ENCODE assay signal across 14 cellular contexts in the genomic region with DNA sequence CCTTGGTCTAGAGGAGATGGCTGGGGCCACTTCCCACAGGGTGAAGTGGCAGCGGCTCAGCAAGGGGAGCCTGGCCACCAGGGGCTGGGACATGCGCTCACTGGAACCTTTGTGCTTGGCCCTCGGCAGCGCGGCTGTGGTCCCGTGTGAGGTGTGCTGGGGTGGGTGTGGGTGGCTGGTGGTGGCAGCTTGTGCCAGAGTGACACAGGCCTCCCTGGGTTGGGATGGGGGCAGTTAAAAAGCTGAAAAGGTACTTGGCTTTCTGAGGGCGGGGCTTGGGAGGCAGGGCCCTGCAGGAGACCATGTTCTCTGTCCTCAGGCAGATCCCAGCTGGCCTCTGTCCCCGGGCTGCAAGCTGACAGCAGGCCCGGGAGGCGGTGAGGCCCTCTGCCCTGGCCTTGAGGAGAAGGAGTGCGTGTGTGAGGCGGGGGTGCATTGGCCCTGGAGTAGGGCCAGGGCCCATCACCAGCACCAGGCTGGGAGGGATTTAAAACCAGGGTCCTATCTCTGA. TPM values are rescaled to one million over a fixed set of nuclear protein-coding genes. Genes with fewer than 3 reads are reported as not detected.
DNase-seq lines count a peak whose midpoint lies in the region; ATAC-seq, FAIRE-seq and TF ChIP-seq lines count a peak whose summit lies in the region.
"Had no signal": no experiment of that assay in that cellular context is flagged by ENCODE, and none has a peak within 500 bp of the region (broad histone marks: within the 10 kb centered on the region; RNA-seq: fewer than 3 reads in every experiment).

No MANE protein-coding gene starts in this region.

- no peak for FAIRE-seq in kidney (lab: Jason Lieb, UNC)
- FAIRE-seq: H54 had no signal

- H3K4me3 ChIP-seq in kidney (ENCODE audit: low read length in 2 of 2): no peak overlapping the region
- H3K4me3 ChIP-seq: dorsolateral prefrontal cortex, gastrocnemius medialis, upper lobe of left lung had no signal

- H3K9me3 ChIP-seq in kidney (ENCODE audit: control insufficient read depth in 1 of 2, low read length in 2 of 2): no peaks in the 10 kb centered on the region
- H3K9me3 ChIP-seq: gastrocnemius medialis, upper lobe of left lung had no signal

- CTCF ChIA-PET in activated CD8-positive, alpha-beta T cell treated with anti-CD3 and anti-CD28 coated beads for 36 hours (lab: Charles Lee): interaction anchor here (3.8 to 4.6 kb wide), 2 partner anchors 8 to 17 kb away, joined by 10 to 23 read pairs; a partner anchor contains a TSS

- H3K9ac ChIP-seq in kidney (ENCODE audit: low read length in 2 of 2): no peak overlapping the region

- TF ChIP-seq CTCF in activated CD8-positive, alpha-beta T cell treated with anti-CD3 and anti-CD28 coated beads for 36 hours (IDR thresholded peaks at IDR 0.05): no peak
- no peak for TF ChIP-seq CTCF in kidney (IDR thresholded peaks at IDR 0.05; ENCODE audit: borderline replicate concordance, extremely low read depth, insufficient read depth)

- no peak overlapping the region for H3K27ac ChIP-seq in kidney (ENCODE audit: low read depth in 2 of 2, low read length in 2 of 2)
- H3K27ac ChIP-seq: gastrocnemius medialis had no signal

- no peak overlapping the region for H3K4me3 Mint-ChIP-seq in activated T-cell treated with anti-CD3 and anti-CD28 coated beads, Interleukin-2, amount 50 U/mL, for 24 hours
- H3K4me3 Mint-ChIP-seq in activated CD8-positive, alpha-beta T cell treated with anti-CD3 and anti-CD28 coated beads for 36 hours: no peak overlapping the region
- peak overlapping the region in 1 of 2 donors; percentile 22 for H3K4me3 Mint-ChIP-seq in stimulated activated naive B cell treated with anti-CD40 and anti-IgM and Interleukin-4, amounts not matched to agents 10 μg/mL and 1 μg/mL and 100 μg/mL, for 72 hours

- POLR2A ChIA-PET in activated CD8-positive, alpha-beta T cell treated with anti-CD3 and anti-CD28 coated beads for 36 hours (lab: Charles Lee): interaction anchor here (1.4 kb wide), 1 partner anchor 9 kb away, joined by 4 read pairs; no protein-coding TSS in a partner anchor

- H3K9me3 Mint-ChIP-seq in activated T-cell treated with anti-CD3 and anti-CD28 coated beads, Interleukin-2, amount 50 U/mL, for 24 hours: no peaks in the 10 kb centered on the region
- no peaks in the 10 kb centered on the region for H3K9me3 Mint-ChIP-seq in activated CD8-positive, alpha-beta T cell treated with anti-CD3 and anti-CD28 coated beads for 36 hours
- no peaks in the 10 kb centered on the region for H3K9me3 Mint-ChIP-seq in stimulated activated naive B cell treated with anti-CD40 and anti-IgM and Interleukin-4, amounts not matched to agents 10 μg/mL and 1 μg/mL and 100 μg/mL, for 72 hours

- no peak for ATAC-seq in activated CD8-positive, alpha-beta T cell treated with anti-CD3 and anti-CD28 coated beads for 36 hours
- ATAC-seq in stimulated activated naive B cell treated with anti-CD40 and anti-IgM and Interleukin-4, amounts not matched to agents 10 μg/mL and 1 μg/mL and 100 μg/mL, for 72 hours (replicated peaks): no peak
- ATAC-seq: gastrocnemius medialis, Right ventricle myocardium inferior had no signal

- H3K36me3 Mint-ChIP-seq in activated T-cell treated with anti-CD3 and anti-CD28 coated beads, Interleukin-2, amount 50 U/mL, for 24 hours (ENCODE audit: low read depth): peaks cover 70% of the 10 kb centered on the region
- H3K36me3 Mint-ChIP-seq in activated CD8-positive, alpha-beta T cell treated with anti-CD3 and anti-CD28 coated beads for 36 hours (ENCODE audit: low read depth): peaks cover 4% of the 10 kb centered on the region
- peaks cover 23 to 53% of the 10 kb centered on the region in 2 donors for H3K36me3 Mint-ChIP-seq in stimulated activated naive B cell treated with anti-CD40 and anti-IgM and Interleukin-4, amounts not matched to agents 10 μg/mL and 1 μg/mL and 100 μg/mL, for 72 hours

- H3K36me3 ChIP-seq in kidney (ENCODE audit: control insufficient read depth in 1 of 2, insufficient read depth in 2 of 2, low read length in 2 of 2): peaks cover 9 to 27% of the 10 kb centered on the region in 2 donors

- DNase-seq in activated T-cell treated with anti-CD3 and anti-CD28 coated beads, Interleukin-2, amount 50 U/mL, for 24 hours: no peak
- no peak for DNase-seq in activated T-cell treated with anti-CD3 and anti-CD28 coated beads, Interleukin-2, amount 50 U/mL, for 1 hour
- DNase-seq in activated CD8-positive, alpha-beta T cell treated with anti-CD3 and anti-CD28 coated beads for 36 hours: no peak
- peak; percentile 88 for DNase-seq in kidney
- DNase-seq in stimulated activated naive B cell treated with anti-CD40 and anti-IgM and Interleukin-4, amounts not matched to agents 10 μg/mL and 1 μg/mL and 100 μg/mL, for 72 hours: no peak
- DNase-seq in globus pallidus (ENCODE audit: low spot score): no peak
- DNase-seq in NCI-H1436 (lab: John Stamatoyannopoulos, UW): no peak
- no peak for DNase-seq in NCI-H748 treated with DMSO at 0.1 percent for 48 hours (lab: John Stamatoyannopoulos, UW)
- DNase-seq: gastrocnemius medialis, NCI-H446 treated with DMSO at 0.1 percent for 48 hours had no signal

- intact Hi-C loops in activated CD8-positive, alpha-beta T cell treated with anti-CD3 and anti-CD28 coated beads for 36 hours (cut with micrococcal nuclease): loop anchor here (5.0 kb wide), 1 partner anchor 37 kb away; no protein-coding TSS in a partner anchor
- intact Hi-C loops in kidney (cut with DNase I): no loop called here

- H3K4me1 Mint-ChIP-seq in activated T-cell treated with anti-CD3 and anti-CD28 coated beads, Interleukin-2, amount 50 U/mL, for 24 hours (ENCODE audit: low read depth): no peaks in the 10 kb centered on the region
- H3K4me1 Mint-ChIP-seq in activated CD8-positive, alpha-beta T cell treated with anti-CD3 and anti-CD28 coated beads for 36 hours (ENCODE audit: low read depth): no peaks in the 10 kb centered on the region
- peaks cover 6 to 16% of the 10 kb centered on the region in 2 donors for H3K4me1 Mint-ChIP-seq in stimulated activated naive B cell treated with anti-CD40 and anti-IgM and Interleukin-4, amounts not matched to agents 10 μg/mL and 1 μg/mL and 100 μg/mL, for 72 hours

- H3K27ac Mint-ChIP-seq in activated T-cell treated with anti-CD3 and anti-CD28 coated beads, Interleukin-2, amount 50 U/mL, for 24 hours: peak overlapping the region; percentile 57
- peak overlapping the region; percentile 36 for H3K27ac Mint-ChIP-seq in activated CD8-positive, alpha-beta T cell treated with anti-CD3 and anti-CD28 coated beads for 36 hours
- H3K27ac Mint-ChIP-seq in stimulated activated naive B cell treated with anti-CD40 and anti-IgM and Interleukin-4, amounts not matched to agents 10 μg/mL and 1 μg/mL and 100 μg/mL, for 72 hours: peak overlapping the region; percentile 92

- no peaks in the 10 kb centered on the region for H3K27me3 Mint-ChIP-seq in activated T-cell treated with anti-CD3 and anti-CD28 coated beads, Interleukin-2, amount 50 U/mL, for 24 hours
- H3K27me3 Mint-ChIP-seq in activated CD8-positive, alpha-beta T cell treated with anti-CD3 and anti-CD28 coated beads for 36 hours: no peaks in the 10 kb centered on the region
- H3K27me3 Mint-ChIP-seq in stimulated activated naive B cell treated with anti-CD40 and anti-IgM and Interleukin-4, amounts not matched to agents 10 μg/mL and 1 μg/mL and 100 μg/mL, for 72 hours: no peaks in the 10 kb centered on the region

- H3K4me1 ChIP-seq in kidney (ENCODE audit: control insufficient read depth in 1 of 2, insufficient read depth in 1 of 2, low read depth in 1 of 2, low read length in 2 of 2): no peaks in the 10 kb centered on the region
- H3K4me1 ChIP-seq: gastrocnemius medialis had no signal

RNA-seq across cellular contexts. Expression of a gene that starts 17.3 kb away (rescaled TPM):
- 10 to 100 TPM; 15.5 to 16.6 TPM for total RNA-seq in activated CD8-positive, alpha-beta T cell treated with anti-CD3 and anti-CD28 coated beads for 36 hours
- total RNA-seq in kidney: 24.1 TPM
- 43.5 TPM for polyA plus RNA-seq in kidney (ENCODE audit: insufficient read depth, low read depth, low replicate concordance)

RNA-seq across cellular contexts. Expression of a gene that starts 22.1 kb away (rescaled TPM):
- total RNA-seq in activated CD8-positive, alpha-beta T cell treated with anti-CD3 and anti-CD28 coated beads for 36 hours: 10 to 100 TPM in 1 of 2 experiments, 1 to 10 TPM in 1; 9.6 to 14.6 TPM
- 32.3 TPM for total RNA-seq in kidney
- polyA plus RNA-seq in kidney (ENCODE audit: insufficient read depth, low read depth, low replicate concordance): 61.5 TPM

RNA-seq across cellular contexts. Expression of a gene that starts 39.7 kb away (rescaled TPM):
- total RNA-seq in activated CD8-positive, alpha-beta T cell treated with anti-CD3 and anti-CD28 coated beads for 36 hours: 10 to 100 TPM; 53.1 to 59.2 TPM
- total RNA-seq in kidney: 52.7 TPM
- 34.8 TPM for polyA plus RNA-seq in kidney (ENCODE audit: insufficient read depth, low read depth, low replicate concordance)

RNA-seq across cellular contexts. Expression of a gene that starts 41.7 kb away (rescaled TPM):
- 10 to 100 TPM; 78.3 to 80.5 TPM for total RNA-seq in activated CD8-positive, alpha-beta T cell treated with anti-CD3 and anti-CD28 coated beads for 36 hours
- total RNA-seq in kidney: 10.0 TPM
- 2.7 TPM for polyA plus RNA-seq in kidney (ENCODE audit: insufficient read depth, low read depth, low replicate concordance)

RNA-seq across cellular contexts. Expression of a gene that starts 56.3 kb away (rescaled TPM):
- 10 to 100 TPM; 19.7 to 22.0 TPM for total RNA-seq in activated CD8-positive, alpha-beta T cell treated with anti-CD3 and anti-CD28 coated beads for 36 hours
- 0.85 TPM for total RNA-seq in kidney
- 1.1 TPM for polyA plus RNA-seq in kidney (ENCODE audit: insufficient read depth, low read depth, low replicate concordance)
- total RNA-seq: gastrocnemius medialis, Right ventricle myocardium inferior had no signal

Comparison
In these comparisons a context has a peak if more than half of its experiments do, and no peak if none do; other contexts are left out.
1. H3K27ac Mint-ChIP-seq: peak in every context shown above with its lines; median percentile 92 in stimulated activated naive B cell treated with anti-CD40 and anti-IgM and Interleukin-4, amounts not matched to agents 10 μg/mL and 1 μg/mL and 100 μg/mL, for 72 hours; 57 in activated T-cell treated with anti-CD3 and anti-CD28 coated beads, Interleukin-2, amount 50 U/mL, for 24 hours; 36 in activated CD8-positive, alpha-beta T cell treated with anti-CD3 and anti-CD28 coated beads for 36 hours.